In genomic region chr20:46240065-46240464, GRCh38 we compare ENCODE assay signal across 20 cellular contexts.
A peak's percentile ranks its signal among the peaks of the same experiment; 100 is the strongest.
DNase-seq lines count a peak whose midpoint lies in the region; ATAC-seq, FAIRE-seq and TF ChIP-seq lines count a peak whose summit lies in the region.
"Had no signal": no experiment of that assay in that cellular context is flagged by ENCODE, and none has a peak within 500 bp of the region (broad histone marks: within the 10 kb centered on the region; RNA-seq: fewer than 3 reads in every experiment).

No MANE protein-coding gene starts in this region.

- peaks cover 4% of the 10 kb centered on the region for H3K4me1 ChIP-seq in Karpas-422 (ENCODE audit: low read length)

- H3K4me2 ChIP-seq in Karpas-422 (ENCODE audit: low read depth, low read length, poor library complexity, severe bottlenecking) = no peak overlapping the region

- no peaks in the 10 kb centered on the region for H3K9me3 Mint-ChIP-seq in effector memory CD8-positive, alpha-beta T cell
- no peaks in the 10 kb centered on the region for H3K9me3 Mint-ChIP-seq in natural killer cell treated with Interleukin-12 subunit alpha and Interleukin-12 subunit beta and Interleukin-15 and Interleukin-18, amount 100 ng/mL, for 72 hours
- H3K9me3 Mint-ChIP-seq: CD4-positive, alpha-beta T cell had no signal

- DNase-seq in CMK (ENCODE audit: low read depth) (peak; percentile 56), HTR-8/SVneo (ENCODE audit: insufficient read length, low spot score) (no peak), NCI-H345 (lab: John Stamatoyannopoulos, UW) (no peak), GM10266 (ENCODE audit: extremely low spot score) (no peak), Karpas-422 (no peak)
- no peak for DNase-seq in effector memory CD8-positive, alpha-beta T cell
- DNase-seq in natural killer cell treated with Interleukin-12 subunit alpha and Interleukin-12 subunit beta and Interleukin-15 and Interleukin-18, amount 100 ng/mL, for 72 hours (ENCODE audit: low spot score) = no peak
- DNase-seq: C1 segment of cervical spinal cord; CD4-positive, alpha-beta T cell; COR-L47; DMS153; DMS79 treated with DMSO at 0.1 percent for 48 hours; EL; HCEC 1CT; IMR-90 had no signal

- no peaks in the 10 kb centered on the region for H3K79me2 ChIP-seq in Karpas-422 (ENCODE audit: low read length)

- no peak overlapping the region for H3K4me3 Mint-ChIP-seq in effector memory CD8-positive, alpha-beta T cell
- H3K4me3 Mint-ChIP-seq in natural killer cell treated with Interleukin-12 subunit alpha and Interleukin-12 subunit beta and Interleukin-15 and Interleukin-18, amount 100 ng/mL, for 72 hours = no peak overlapping the region
- H3K4me3 Mint-ChIP-seq: B cell; CD4-positive, alpha-beta T cell had no signal

- TF ChIP-seq CTCF in GM10266 (IDR thresholded peaks at IDR 0.05; ENCODE audit: control insufficient read depth, insufficient read depth, low read depth, missing control alignments) = no peak

- no peaks in the 10 kb centered on the region for H3K27me3 ChIP-seq in Karpas-422 (ENCODE audit: low read length)

- no peaks in the 10 kb centered on the region for H3K9me3 ChIP-seq in Karpas-422 (ENCODE audit: low read length)

- H3K9me2 ChIP-seq in Karpas-422 (replicated peaks; ENCODE audit: insufficient read depth, low read length) = no peaks in the 10 kb centered on the region

- H3K27me3 Mint-ChIP-seq in effector memory CD8-positive, alpha-beta T cell = peaks cover 37% of the 10 kb centered on the region in 2 donors
- peaks cover 11% of the 10 kb centered on the region in 2 donors for H3K27me3 Mint-ChIP-seq in natural killer cell treated with Interleukin-12 subunit alpha and Interleukin-12 subunit beta and Interleukin-15 and Interleukin-18, amount 100 ng/mL, for 72 hours

- no peaks in the 10 kb centered on the region for H4K20me1 ChIP-seq in Karpas-422 (ENCODE audit: insufficient read depth, low read depth, low read length)

- H3K27ac Mint-ChIP-seq in effector memory CD8-positive, alpha-beta T cell = no peak overlapping the region
- no peak overlapping the region for H3K27ac Mint-ChIP-seq in natural killer cell treated with Interleukin-12 subunit alpha and Interleukin-12 subunit beta and Interleukin-15 and Interleukin-18, amount 100 ng/mL, for 72 hours
- H3K27ac Mint-ChIP-seq: B cell; CD4-positive, alpha-beta T cell had no signal

- H3K36me3 ChIP-seq in Karpas-422 (ENCODE audit: insufficient read depth, low read length) = no peaks in the 10 kb centered on the region

- H3K4me1 Mint-ChIP-seq in effector memory CD8-positive, alpha-beta T cell (ENCODE audit: low read depth in 2 of 2) = peaks cover 0 to 2% of the 10 kb centered on the region in 2 donors
- H3K4me1 Mint-ChIP-seq in natural killer cell treated with Interleukin-12 subunit alpha and Interleukin-12 subunit beta and Interleukin-15 and Interleukin-18, amount 100 ng/mL, for 72 hours (ENCODE audit: low read depth in 2 of 2) = no peaks in the 10 kb centered on the region
- H3K4me1 Mint-ChIP-seq: B cell had no signal

- ATAC-seq in effector memory CD8-positive, alpha-beta T cell (replicated peaks) = peak; percentile 69
- ATAC-seq in natural killer cell treated with Interleukin-12 subunit alpha and Interleukin-12 subunit beta and Interleukin-15 and Interleukin-18, amount 100 ng/mL, for 72 hours = peak; percentile 17 to 50
- ATAC-seq in GM18520 (IDR thresholded peaks at IDR 0.05; ENCODE audit: unreplicated experiment) = no peak

- no peaks in the 10 kb centered on the region for H3K36me3 Mint-ChIP-seq in effector memory CD8-positive, alpha-beta T cell (ENCODE audit: insufficient read depth)
- no peaks in the 10 kb centered on the region for H3K36me3 Mint-ChIP-seq in natural killer cell treated with Interleukin-12 subunit alpha and Interleukin-12 subunit beta and Interleukin-15 and Interleukin-18, amount 100 ng/mL, for 72 hours

- H3K9ac ChIP-seq in Karpas-422 (ENCODE audit: low read length) = no peak overlapping the region

- no peak overlapping the region for H3K4me3 ChIP-seq in Karpas-422 (ENCODE audit: low read length)

- H2AFZ ChIP-seq in Karpas-422 (ENCODE audit: low read length) = no peak overlapping the region

- no peak overlapping the region for H3K27ac ChIP-seq in Karpas-422 (ENCODE audit: low read length)

- FAIRE-seq in HTR-8/SVneo (lab: Jason Lieb, UNC) = peak; percentile 88
- FAIRE-seq: A204.1, D721Med, G401.6 had no signal
